Comparison of ENCODE assay signal across 12 cellular contexts in genomic region chr2:17815466-17816184, GRCh38. TPM values are rescaled to one million over a fixed set of nuclear protein-coding genes. Genes with fewer than 3 reads are reported as not detected.
A peak's percentile ranks its signal among the peaks of the same experiment; 100 is the strongest.
DNase-seq lines count a peak whose midpoint lies in the region; ATAC-seq, FAIRE-seq and TF ChIP-seq lines count a peak whose summit lies in the region.
"Had no signal": no experiment of that assay in that cellular context is flagged by ENCODE, and none has a peak within 500 bp of the region (broad histone marks: within the 10 kb centered on the region; RNA-seq: fewer than 3 reads in every experiment).

No MANE protein-coding gene starts in this region.

- no peak overlapping the region for H3K4me3 ChIP-seq in H1 (ENCODE audit: extremely low read depth in 1 of 4, insufficient read depth in 2 of 4, low read depth in 3 of 4, low read length in 4 of 4)
- H3K4me3 ChIP-seq: upper lobe of right lung had no signal

- no peak for TF ChIP-seq EP300 in H1 (IDR thresholded peaks at IDR 0.05; ENCODE audit: borderline replicate concordance in 1 of 2, low read depth in 2 of 2, low read length in 2 of 2)

- no peak for TF ChIP-seq POLR2A in H1 (IDR thresholded peaks at IDR 0.05; ENCODE audit: control extremely low read depth in 1 of 2, low read depth in 2 of 2, low read length in 2 of 2)

- no peaks in the 10 kb centered on the region for H3K36me3 ChIP-seq in H1 (ENCODE audit: control insufficient read depth in 2 of 4, insufficient read depth in 4 of 4, low read length in 3 of 4)
- H3K36me3 ChIP-seq: neutrophil, upper lobe of right lung had no signal

- DNase-seq in NCI-H82 (lab: John Stamatoyannopoulos, UW) (peak; percentile 28), NCI-H82 treated with DMSO at 0.1 percent for 48 hours (lab: John Stamatoyannopoulos, UW; ENCODE audit: unreplicated experiment) (no peak), H1 (ENCODE audit: low read depth in 1 of 2, low spot score in 2 of 2) (no peak), superior temporal gyrus (ENCODE audit: extremely low spot score) (peak; percentile 70), retina (no peak), G401 (ENCODE audit: low spot score) (no peak)
- DNase-seq in central memory CD4-positive, alpha-beta T cell: no peak
- DNase-seq: activated CD4-positive, CD25-positive, alpha-beta regulatory T cell treated with anti-CD3 and anti-CD28 coated beads, Interleukin-2, amount 50 U/mL, for 72 hours; activated naive CD4-positive, alpha-beta T cell treated with Interleukin-2 at 50 U/mL for 16 hours; upper lobe of right lung had no signal

- no peaks in the 10 kb centered on the region for H3K79me2 ChIP-seq in H1 (ENCODE audit: control insufficient read depth in 1 of 2, insufficient read depth in 2 of 2, low read length in 2 of 2)

- WGBS in H1 (ENCODE audit: extremely low coverage in 1 of 2, insufficient coverage in 1 of 2, insufficient read length in 1 of 2, insufficient replicate concordance in 2 of 2, low coverage in 1 of 2, low lambda C conversion rate in 2 of 2, missing lambda C conversion rate in 1 of 2), 2 experiments: 86% methylated on average over 8 of the region's 8 CpGs; no CpG with 5 or more reads in 1 of the 2 experiments

- H4K20me1 ChIP-seq in H1 (replicated peaks in 1 of 2; ENCODE audit: control insufficient read depth in 1 of 2, insufficient read depth in 2 of 2, low read length in 2 of 2): no peaks in the 10 kb centered on the region

- H3K9me3 ChIP-seq in H1 (ENCODE audit: insufficient read depth in 2 of 2, low read depth in 1 of 2, low read length in 1 of 2): no peaks in the 10 kb centered on the region
- H3K9me3 ChIP-seq: neutrophil, upper lobe of right lung had no signal

- H3K27me3 ChIP-seq in H1 (replicated peaks in 1 of 4; ENCODE audit: control insufficient read depth in 3 of 4, extremely low read depth in 1 of 4, insufficient read depth in 3 of 4, low read length in 3 of 4): peaks cover 0 to 2% (median 0%) of the 10 kb centered on the region in 4 experiments; a peak in 1 of 7 replicates
- H3K27me3 ChIP-seq: neutrophil, upper lobe of right lung had no signal

- no peak for TF ChIP-seq CTCF in H1 (IDR thresholded peaks at IDR 0.05; ENCODE audit: control extremely low read depth in 1 of 3, insufficient read depth in 1 of 3, low read depth in 1 of 3, low read length in 3 of 3)

- H3K4me2 ChIP-seq in H1 (ENCODE audit: insufficient read depth in 1 of 2, low read depth in 2 of 2, low read length in 2 of 2): no peak overlapping the region

- H3K4ac ChIP-seq in H1 (replicated peaks; ENCODE audit: insufficient read length, low read depth, low read length): peak overlapping the region; percentile 23

- peak overlapping the region; percentile 81; the same call in 1 of the 2 replicates for H2BK5ac ChIP-seq in H1 (ENCODE audit: low read depth, low read length)

- no peaks in the 10 kb centered on the region for H3K79me1 ChIP-seq in H1 (ENCODE audit: low read depth, low read length)

- no peaks in the 10 kb centered on the region; the same call in 1 of the 2 replicates for H3K23me2 ChIP-seq in H1 (ENCODE audit: low read depth, low read length)

- H2BK120ac ChIP-seq in H1 (replicated peaks; ENCODE audit: low read depth, low read length): peak overlapping the region; percentile 3

- no peak overlapping the region; the same call in 1 of the 2 replicates for H4K8ac ChIP-seq in H1 (ENCODE audit: extremely low read depth, insufficient read depth, low read length)

- H4K5ac ChIP-seq in H1 (ENCODE audit: insufficient read length, low read depth, low read length): no peak overlapping the region

- H3K23ac ChIP-seq in H1 (ENCODE audit: insufficient read length): no peak overlapping the region

- in situ Hi-C loops in G401 (cut with HindIII; ENCODE audit: low sequenced_read_pairs): no loop called here

- no peak overlapping the region for H3K56ac ChIP-seq in H1 (replicated peaks; ENCODE audit: insufficient read length, low read depth, low read length)

- peak overlapping the region; percentile 68; the same call in 1 of the 2 replicates for H3K18ac ChIP-seq in H1 (ENCODE audit: extremely low read depth, low read length)

- POLR2A ChIA-PET in H1 (lab: Charles Lee; ENCODE audit: partially characterized antibody): no interaction called here

- no peak for FAIRE-seq in H1 (lab: Jason Lieb, UNC)

- H2AK5ac ChIP-seq in H1 (ENCODE audit: low read depth, low read length): no peak overlapping the region

- H4K91ac ChIP-seq in H1 (replicated peaks; ENCODE audit: insufficient read length, low read length): peak overlapping the region; percentile 7

- peaks cover 0 to 8% (median 1%) of the 10 kb centered on the region in 4 experiments; a peak in 4 of 7 replicates for H3K4me1 ChIP-seq in H1 (replicated peaks in 1 of 4; ENCODE audit: control insufficient read depth in 3 of 4, insufficient read depth in 4 of 4, low read length in 3 of 4)

- CTCF ChIA-PET in H1 (lab: Charles Lee; ENCODE audit: partially characterized antibody): interaction anchor here (0.5 to 4.2 kb wide), 6 partner anchors 10 to 334 kb away, joined by 3 to 17 read pairs (median 3); no protein-coding TSS in a partner anchor

- no peak overlapping the region for H3K9ac ChIP-seq in H1 (replicated peaks in 1 of 4; ENCODE audit: extremely low read depth in 1 of 4, low read depth in 3 of 4, low read length in 3 of 4)

- H2AFZ ChIP-seq in H1 (ENCODE audit: low read length): peak overlapping the region; percentile 89

- H3K14ac ChIP-seq in H1 (ENCODE audit: insufficient read length): no peak overlapping the region

- peak overlapping the region; percentile 43; the same call in 1 of the 2 replicates for H2BK20ac ChIP-seq in H1 (ENCODE audit: low read length)

- peak; percentile 29 for ATAC-seq in HG03378 (IDR thresholded peaks at IDR 0.05; ENCODE audit: unreplicated experiment)
- ATAC-seq: upper lobe of right lung had no signal

- H2BK12ac ChIP-seq in H1 (ENCODE audit: low read depth, low read length): no peak overlapping the region

- H3K27ac ChIP-seq in H1 (ENCODE audit: low read depth, low read length): no peak overlapping the region
- H3K27ac ChIP-seq: neutrophil, upper lobe of right lung had no signal

- no peak for TF ChIP-seq RAD21 in H1 (IDR thresholded peaks at IDR 0.05 in 1 of 2, conservative IDR thresholded peaks at IDR 0.05 in 1 of 2; ENCODE audit: low read depth in 2 of 2, low read length in 2 of 2)

- H2BK15ac ChIP-seq in H1 (ENCODE audit: low read length): no peak overlapping the region

TF ChIP-seq in H1, 55 proteins besides CTCF, POLR2A, EP300 and RAD21:
- TF ChIP-seq RFX5 (IDR thresholded peaks at IDR 0.05; ENCODE audit: borderline replicate concordance, low read depth, low read length): 0 out of 2 replicates have a peak, but pooled peaks have one; percentile 53
- TF ChIP-seq SIX5 (IDR thresholded peaks at IDR 0.05; ENCODE audit: low read depth, low read length): no peak
TF ChIP-seq in H1: peak in this region for 1.

RNA-seq across cellular contexts. Expression of gene MSGN1, which starts 0.6 kb away (rescaled TPM):
- total RNA-seq in H1 (2021; fragmentation: NEBNext Ultra II Directional; extraction: Animal tissue kit (Norgen Biotek cat#: 25700)): not detected in 2 replicates
- not detected in 2 replicates for polyA plus RNA-seq in H1 (2011; rRNA removed)
- polyA plus RNA-seq in H1 (2011; cell fraction: cytosol; rRNA removed): not detected
- polyA plus RNA-seq in H1 (2011; cell fraction: nucleus; rRNA removed): not detected
- not detected in 4 replicates for polyA plus RNA-seq in H1 (2012, experiment 1 of 2)
- not detected for polyA plus RNA-seq in H1 (2012, experiment 2 of 2)
- not detected for polyA plus RNA-seq in H1 (2013, experiment 1 of 2)
- not detected for polyA plus RNA-seq in H1 (2013, experiment 2 of 2)
- polyA minus RNA-seq in H1 (2011; rRNA and poly(A)+ RNA removed): not detected in 2 replicates
- polyA minus RNA-seq in H1 (2011; cell fraction: cytosol; rRNA and poly(A)+ RNA removed): not detected
- not detected for polyA minus RNA-seq in H1 (2011; cell fraction: nucleus; rRNA and poly(A)+ RNA removed)
- 0.44 TPM in 1 of 2 replicates, not detected in the other for total RNA-seq in G401 (2014; rRNA removed; shearing (Covaris generic))
- total RNA-seq: upper lobe of right lung had no signal

Comparison
In these comparisons a context has a peak if more than half of its experiments do, and no peak if none do; other contexts are left out.
1. DNase-seq: peak in NCI-H82 (single experiment) and superior temporal gyrus (single experiment); none in NCI-H82 treated with DMSO at 0.1 percent for 48 hours (single experiment), H1 (0 of 2), retina (single experiment), G401 (single experiment) and central memory CD4-positive, alpha-beta T cell (single experiment).